ENCODE assay signal across 12 cellular contexts in the genomic region with DNA sequence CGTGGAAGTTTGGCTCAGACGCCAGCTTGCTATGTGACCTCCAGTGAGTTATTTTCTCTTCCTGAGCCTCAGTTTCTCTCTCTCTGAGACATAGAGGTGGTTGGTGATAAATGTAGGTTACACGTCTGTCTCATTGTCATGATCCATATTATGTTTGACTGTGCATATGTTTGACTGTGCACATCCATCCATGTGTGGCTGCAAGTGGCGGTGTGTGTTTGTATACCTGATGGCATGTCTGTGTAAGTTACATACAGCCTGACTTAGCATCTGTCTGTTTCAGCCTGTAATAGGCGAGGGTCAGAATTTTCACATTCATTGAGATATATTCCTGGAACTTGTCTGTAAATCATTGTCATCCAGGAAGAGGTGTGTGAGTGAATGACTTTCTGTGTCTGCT. TPM values are rescaled to one million over a fixed set of nuclear protein-coding genes. Genes with fewer than 3 reads are reported as not detected.
A peak's percentile ranks its signal among the peaks of the same experiment; 100 is the strongest.
DNase-seq lines count a peak whose midpoint lies in the region; ATAC-seq, FAIRE-seq and TF ChIP-seq lines count a peak whose summit lies in the region.
"Had no signal": no experiment of that assay in that cellular context is flagged by ENCODE, and none has a peak within 500 bp of the region (broad histone marks: within the 10 kb centered on the region; RNA-seq: fewer than 3 reads in every experiment).

No MANE protein-coding gene starts in this region.

- no peaks in the 10 kb centered on the region for H3K9me3 Mint-ChIP-seq in WTC11
- H3K9me3 Mint-ChIP-seq in endodermal cell: no peaks in the 10 kb centered on the region

- peak overlapping the region; percentile 79; the same call in 2 of the 3 replicates for H3K4me2 ChIP-seq in A549

- no peak for TF ChIP-seq RAD21 in A549 (conservative IDR thresholded peaks at IDR 0.05 in 1 of 2, IDR thresholded peaks at IDR 0.05 in 1 of 2)

- no peak for DNase-seq in A549 (ENCODE audit: low read depth in 1 of 2, low spot score in 1 of 2)
- DNase-seq in WTC11 (ENCODE audit: low spot score): no peak
- no peak for DNase-seq in fibroblast of pulmonary artery (ENCODE audit: low read depth)
- no peak for DNase-seq in prostate gland (ENCODE audit: low spot score)
- no peak for DNase-seq in endodermal cell
- DNase-seq in head of caudate nucleus: no peak
- DNase-seq: cortex of kidney; NCI-H1092 treated with DMSO at 0.1 percent for 48 hours; NK-92 treated with Interleukin-12 subunit alpha and Interleukin-12 subunit beta, amount 100 ng/mL, for 24 hours had no signal

- no peaks in the 10 kb centered on the region for H3K27me3 Mint-ChIP-seq in WTC11 (ENCODE audit: low read depth)
- H3K27me3 Mint-ChIP-seq in endodermal cell (ENCODE audit: insufficient read depth): no peaks in the 10 kb centered on the region

- H3K4me3 Mint-ChIP-seq in WTC11: no peak overlapping the region
- H3K4me3 Mint-ChIP-seq in endodermal cell: no peak overlapping the region

- TF ChIP-seq EP300 in A549 (IDR thresholded peaks at IDR 0.05): no peak

- H3K4me3 ChIP-seq in A549 (no peak overlapping the region), fibroblast of pulmonary artery (replicated peaks; ENCODE audit: low read depth, low read length) (peak overlapping the region; percentile 74), prostate gland (no peak overlapping the region), endodermal cell (ENCODE audit: low read length) (no peak overlapping the region)

- no peak overlapping the region for H3K9ac ChIP-seq in endodermal cell (ENCODE audit: extremely low read depth, low read length, poor library complexity, severe bottlenecking)

- H3K27ac Mint-ChIP-seq in WTC11: peak overlapping the region; percentile 50; the same call in 1 of the 2 replicates
- H3K27ac Mint-ChIP-seq in endodermal cell: no peak overlapping the region

- TF ChIP-seq POLR2A in A549 (IDR thresholded peaks at IDR 0.05; ENCODE audit: low read length): no peak
- TF ChIP-seq POLR2A in prostate gland (IDR thresholded peaks at IDR 0.05): no peak
- TF ChIP-seq POLR2A in GM18505 (IDR thresholded peaks at IDR 0.05; ENCODE audit: borderline replicate concordance, extremely low read depth, insufficient read depth, insufficient read length): no peak

- H3K27ac ChIP-seq in A549: peak overlapping the region; percentile 70 to 86; a peak in 4 of 6 replicates
- H3K27ac ChIP-seq in prostate gland: peak overlapping the region; percentile 80 to 83
- H3K27ac ChIP-seq in endodermal cell (ENCODE audit: low read depth, low read length): no peak overlapping the region

- H3K9me3 ChIP-seq in A549 (no peaks in the 10 kb centered on the region), prostate gland (no peaks in the 10 kb centered on the region), endodermal cell (ENCODE audit: control insufficient read depth, low read length) (no peaks in the 10 kb centered on the region)

- no peak for FAIRE-seq in A549 (lab: Jason Lieb, UNC)

- H3K4me1 ChIP-seq in A549: peaks cover 39% of the 10 kb centered on the region
- H3K4me1 ChIP-seq in prostate gland (replicated peaks): no peaks in the 10 kb centered on the region
- peaks cover 20% of the 10 kb centered on the region for H3K4me1 ChIP-seq in endodermal cell (ENCODE audit: control insufficient read depth, insufficient read depth, low read length)

- ATAC-seq in A549 (no peak), WTC11 (no peak), GM18505 (IDR thresholded peaks at IDR 0.05; ENCODE audit: unreplicated experiment) (no peak), GM19455 (IDR thresholded peaks at IDR 0.05; ENCODE audit: unreplicated experiment) (no peak)

- H3K36me3 Mint-ChIP-seq in WTC11: peaks cover 13% of the 10 kb centered on the region
- peaks cover 19% of the 10 kb centered on the region for H3K36me3 Mint-ChIP-seq in endodermal cell (ENCODE audit: low read depth)

- 95% methylated on average over 5 of the region's 5 CpGs for WGBS in A549 (ENCODE audit: missing lambda C conversion rate)
- 58% methylated on average over 5 of the region's 5 CpGs for WGBS in prostate gland
- 90 to 93% methylated on average over 5 of the region's 5 CpGs for WGBS in endodermal cell (ENCODE audit: insufficient coverage in 1 of 2, insufficient read length in 1 of 2), 2 experiments

- H3K27me3 ChIP-seq in prostate gland (replicated peaks; ENCODE audit: insufficient read depth): no peaks in the 10 kb centered on the region
- no peaks in the 10 kb centered on the region for H3K27me3 ChIP-seq in endodermal cell (ENCODE audit: control insufficient read depth, insufficient read depth, low read length, poor library complexity, severe bottlenecking)

- intact Hi-C loops in prostate gland (cut with DNase I): no loop called here
- intact Hi-C loops in head of caudate nucleus (cut with DNase I): no loop called here

- CTCF ChIA-PET in A549 (lab: Yijun Ruan, JAX): interaction anchor here (0.6 to 5.3 kb wide), 12 partner anchors 11 to 243 kb away, joined by 3 to 26 read pairs (median 4); partner anchors contain the start of gene SLC36A1
- CTCF ChIA-PET in WTC11 (lab: Charles Lee): interaction anchor here (0.6 to 3.3 kb wide), 5 partner anchors 13 to 160 kb away, joined by 3 to 23 read pairs (median 11); no protein-coding TSS in a partner anchor

- peaks cover 48% of the 10 kb centered on the region for H3K4me1 Mint-ChIP-seq in WTC11
- peaks cover 42% of the 10 kb centered on the region for H3K4me1 Mint-ChIP-seq in endodermal cell

- H3K36me3 ChIP-seq in prostate gland (no peaks in the 10 kb centered on the region), endodermal cell (ENCODE audit: control insufficient read depth, insufficient read depth, low read length) (peaks cover 43% of the 10 kb centered on the region)

- POLR2A ChIA-PET in A549 (lab: Yijun Ruan, JAX) (no interaction called here), WTC11 (lab: Charles Lee) (interaction anchor here (0.6 kb wide), 1 partner anchor 261 kb away, joined by 3 read pairs; no protein-coding TSS in a partner anchor)

- TF ChIP-seq CTCF in A549 (IDR thresholded peaks at IDR 0.05) (no peak), WTC11 (IDR thresholded peaks at IDR 0.05) (no peak), fibroblast of pulmonary artery (IDR thresholded peaks at IDR 0.05; ENCODE audit: low read length, missing control alignments) (no peak), prostate gland (IDR thresholded peaks at IDR 0.05) (no peak), endodermal cell (conservative IDR thresholded peaks at IDR 0.05) (no peak)

TF ChIP-seq in A549, 52 proteins besides CTCF, POLR2A, EP300 and RAD21 (continues in another document):
- no peak for TF ChIP-seq ELK1 (IDR thresholded peaks at IDR 0.05; ENCODE audit: low read depth, low read length)
- TF ChIP-seq HDAC2 (IDR thresholded peaks at IDR 0.05): no peak
- TF ChIP-seq NPAS2 (CRISPR knock-in tag; IDR thresholded peaks at IDR 0.05; ENCODE audit: borderline replicate concordance): no peak
- TF ChIP-seq, protein P1, sequence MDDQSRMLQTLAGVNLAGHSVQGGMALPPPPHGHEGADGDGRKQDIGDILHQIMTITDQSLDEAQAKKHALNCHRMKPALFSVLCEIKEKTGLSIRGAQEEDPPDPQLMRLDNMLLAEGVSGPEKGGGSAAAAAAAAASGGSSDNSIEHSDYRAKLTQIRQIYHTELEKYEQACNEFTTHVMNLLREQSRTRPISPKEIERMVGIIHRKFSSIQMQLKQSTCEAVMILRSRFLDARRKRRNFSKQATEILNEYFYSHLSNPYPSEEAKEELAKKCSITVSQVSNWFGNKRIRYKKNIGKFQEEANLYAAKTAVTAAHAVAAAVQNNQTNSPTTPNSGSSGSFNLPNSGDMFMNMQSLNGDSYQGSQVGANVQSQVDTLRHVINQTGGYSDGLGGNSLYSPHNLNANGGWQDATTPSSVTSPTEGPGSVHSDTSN (IDR thresholded peaks at IDR 0.05): no peak

TF ChIP-seq in WTC11, 78 proteins besides CTCF, POLR2A, EP300 and RAD21:
- no peak for TF ChIP-seq KAT7 (CRISPR knock-in tag; IDR thresholded peaks at IDR 0.05; ENCODE audit: borderline replicate concordance)
- no peak for TF ChIP-seq USF1 (CRISPR knock-in tag; IDR thresholded peaks at IDR 0.05)
- TF ChIP-seq ZNF396 (CRISPR knock-in tag; IDR thresholded peaks at IDR 0.05; ENCODE audit: borderline replicate concordance): no peak
- TF ChIP-seq ELF4 (CRISPR knock-in tag; IDR thresholded peaks at IDR 0.05; ENCODE audit: low read depth): no peak
- TF ChIP-seq ZMAT4 (CRISPR knock-in tag; IDR thresholded peaks at IDR 0.05): no peak
- TF ChIP-seq, protein P2, sequence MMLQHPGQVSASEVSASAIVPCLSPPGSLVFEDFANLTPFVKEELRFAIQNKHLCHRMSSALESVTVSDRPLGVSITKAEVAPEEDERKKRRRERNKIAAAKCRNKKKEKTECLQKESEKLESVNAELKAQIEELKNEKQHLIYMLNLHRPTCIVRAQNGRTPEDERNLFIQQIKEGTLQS (CRISPR knock-in tag; conservative IDR thresholded peaks at IDR 0.05): no peak
- no peak for TF ChIP-seq CREM (CRISPR knock-in tag; IDR thresholded peaks at IDR 0.05)
- TF ChIP-seq SMAD4 (CRISPR knock-in tag; IDR thresholded peaks at IDR 0.05): no peak
- no peak for TF ChIP-seq NR2C2 (CRISPR knock-in tag; IDR thresholded peaks at IDR 0.05)
- no peak for TF ChIP-seq OVOL2 (CRISPR knock-in tag; IDR thresholded peaks at IDR 0.05; ENCODE audit: borderline replicate concordance)
TF ChIP-seq in WTC11: peak in this region for 0.

RNA-seq across cellular contexts. Expression of gene SPARC, which starts 3.3 kb away (rescaled TPM):
- polyA plus RNA-seq in A549 (2011; rRNA removed) (23.1 and 33.8 TPM in 2 replicates), A549 (2017; fragmentation: RNase III; extraction: RNeasy Plus Mini Kit Qiagen cat#74134 plus additional on column Dnase treatment) (29.1 to 53.4 TPM (median 45.7 TPM) in 3 replicates)
- 27.1 and 30.5 TPM in 2 replicates for polyA plus RNA-seq in A549 (2012; cell fraction: cytosol; rRNA removed)
- 27.8 and 33.0 TPM in 2 replicates for polyA plus RNA-seq in A549 (2012; cell fraction: nucleus; rRNA removed)
- 30.9 and 41.1 TPM in 2 replicates for polyA minus RNA-seq in A549 (2011; rRNA and poly(A)+ RNA removed)
- total RNA-seq in WTC11 (2021) (357 to 418 TPM (median 358 TPM) in 3 replicates), prostate gland (1,000 to 10,000 TPM in 1 of 2 donors, 100 to 1,000 TPM in 1; 101 to 2,249 TPM), endodermal cell (100 to 1,000 TPM; 523 to 643 TPM)
- 610 TPM for polyA plus RNA-seq in endodermal cell (2013, experiment 1 of 2)
- 610 TPM for polyA plus RNA-seq in endodermal cell (2013, experiment 2 of 2)
- total RNA-seq: T-helper 2 cell treated with Interferon-gamma antibody and Interleukin-4, amounts not matched to agents 100 ng/mL and 5 ng/mL, for 36 hours had no signal
